9 cellular contexts compared by ENCODE assay signal in genomic region chr12:12720052-12720451, GRCh38. TPM values are rescaled to one million over a fixed set of nuclear protein-coding genes. Genes with fewer than 3 reads are reported as not detected.
DNase-seq lines count a peak whose midpoint lies in the region; ATAC-seq, FAIRE-seq and TF ChIP-seq lines count a peak whose summit lies in the region.
"Had no signal": no experiment of that assay in that cellular context is flagged by ENCODE, and none has a peak within 500 bp of the region (broad histone marks: within the 10 kb centered on the region; RNA-seq: fewer than 3 reads in every experiment).

No MANE protein-coding gene starts in this region.

- H3K27me3 Mint-ChIP-seq in CD8-positive, alpha-beta T cell (ENCODE audit: low read depth) = no peaks in the 10 kb centered on the region
- H3K27me3 Mint-ChIP-seq in nephron (ENCODE audit: low read depth) = peaks cover 46% of the 10 kb centered on the region

- POLR2A ChIA-PET in CD8-positive, alpha-beta T cell (lab: Charles Lee) = interaction anchor here (1.4 to 14.5 kb wide), 5 partner anchors 16 to 363 kb away, joined by 4 to 339 read pairs (median 58); partner anchors contain the start of genes BORCS5 and GPR19

- no peak for FAIRE-seq in bronchial epithelial cell (lab: Jason Lieb, UNC)
- FAIRE-seq: TTC549 had no signal

- DNase-seq in CD8-positive, alpha-beta T cell = no peak
- DNase-seq in MG63 = no peak
- DNase-seq in bronchial epithelial cell (ENCODE audit: low read depth) = peak; percentile 71
- DNase-seq in effector CD4-positive, alpha-beta T cell = no peak
- no peak for DNase-seq in activated gamma-delta T cell (lab: John Stamatoyannopoulos, UW)
- no peak for DNase-seq in NCI-H2196 treated with DMSO at 0.1 percent for 48 hours (lab: John Stamatoyannopoulos, UW; ENCODE audit: unreplicated experiment)
- no peak for DNase-seq in stimulated activated CD4-positive, alpha-beta T cell treated with anti-CD3 and anti-CD28 coated beads, Interleukin-1b, Interleukin-23, amount 100 ng/mL, for 48 hours

- H3K36me3 ChIP-seq in CD8-positive, alpha-beta T cell (ENCODE audit: insufficient read depth, low read length) = peaks cover 29% of the 10 kb centered on the region
- peaks cover 54% of the 10 kb centered on the region for H3K36me3 ChIP-seq in MG63
- H3K36me3 ChIP-seq in bronchial epithelial cell (ENCODE audit: control insufficient read depth, insufficient read depth, low read length) = peaks cover 3% of the 10 kb centered on the region

- peak overlapping the region; percentile 96 for H3K4me3 ChIP-seq in CD8-positive, alpha-beta T cell (ENCODE audit: low read depth, low read length)
- peak overlapping the region; percentile 87 for H3K4me3 ChIP-seq in MG63
- peak overlapping the region; percentile 70 for H3K4me3 ChIP-seq in bronchial epithelial cell (ENCODE audit: low read depth, low read length)

- H3K27ac Mint-ChIP-seq in CD8-positive, alpha-beta T cell = peak overlapping the region; percentile 89
- H3K27ac Mint-ChIP-seq in nephron = no peak overlapping the region

- H3K4me1 ChIP-seq in CD8-positive, alpha-beta T cell (ENCODE audit: insufficient read depth, low read length) = peaks cover 43% of the 10 kb centered on the region

- no peak for ATAC-seq in CD8-positive, alpha-beta T cell

- no peaks in the 10 kb centered on the region for H3K9me3 ChIP-seq in CD8-positive, alpha-beta T cell (ENCODE audit: low read length)
- H3K9me3 ChIP-seq in MG63 = no peaks in the 10 kb centered on the region

- peak overlapping the region; percentile 97 for H3K27ac ChIP-seq in CD8-positive, alpha-beta T cell (ENCODE audit: low read depth, low read length)

- CTCF ChIA-PET in CD8-positive, alpha-beta T cell (lab: Charles Lee) = interaction anchor here (1.5 to 2.8 kb wide), 2 partner anchors 16 to 23 kb away, joined by 6 to 23 read pairs; partner anchors contain the start of gene GPR19

- no peaks in the 10 kb centered on the region for H3K27me3 ChIP-seq in CD8-positive, alpha-beta T cell (ENCODE audit: insufficient read depth, low read length)
- H3K27me3 ChIP-seq in MG63 (no peaks in the 10 kb centered on the region), bronchial epithelial cell (ENCODE audit: control insufficient read depth, insufficient read depth, low read length) (no peaks in the 10 kb centered on the region)

- TF ChIP-seq CTCF in CD8-positive, alpha-beta T cell (IDR thresholded peaks at IDR 0.05) = no peak
- no peak for TF ChIP-seq CTCF in bronchial epithelial cell (IDR thresholded peaks at IDR 0.05; ENCODE audit: insufficient read depth, low read length, severe bottlenecking)
- no peak for TF ChIP-seq CTCF in nephron (IDR thresholded peaks at IDR 0.05; ENCODE audit: unreplicated experiment in 3 of 3)

- intact Hi-C loops in CD8-positive, alpha-beta T cell (cut with DNase I, micrococcal nuclease) = loop anchor here in 1 of 2 experiments (5.0 kb wide), 1 partner anchor 1662 kb away; no protein-coding TSS in a partner anchor

- peak overlapping the region; percentile 98 for H3K4me3 Mint-ChIP-seq in CD8-positive, alpha-beta T cell
- H3K4me3 Mint-ChIP-seq in nephron = peak overlapping the region; percentile 35 to 73 (median 41)

- peaks cover 67% of the 10 kb centered on the region for H3K36me3 Mint-ChIP-seq in CD8-positive, alpha-beta T cell
- peaks cover 34% of the 10 kb centered on the region for H3K36me3 Mint-ChIP-seq in nephron (ENCODE audit: low read depth)

- no peaks in the 10 kb centered on the region for H3K9me3 Mint-ChIP-seq in CD8-positive, alpha-beta T cell
- no peaks in the 10 kb centered on the region for H3K9me3 Mint-ChIP-seq in nephron

- H3K4me1 Mint-ChIP-seq in CD8-positive, alpha-beta T cell (ENCODE audit: low read depth) = peaks cover 44% of the 10 kb centered on the region
- peaks cover 42% of the 10 kb centered on the region for H3K4me1 Mint-ChIP-seq in nephron

RNA-seq across cellular contexts. Expression of gene CDKN1B, which starts 2.9 kb away (rescaled TPM):
- 100 to 1,000 TPM; 240 to 245 TPM for total RNA-seq in CD8-positive, alpha-beta T cell
- 35.1 and 57.9 TPM in 2 replicates for total RNA-seq in MG63 (2014; rRNA removed; shearing (Covaris generic); ENCODE audit: low replicate concordance)
- 34.0 and 38.7 TPM in 2 replicates for total RNA-seq in bronchial epithelial cell

RNA-seq across cellular contexts. Expression of gene GPR19, which starts 24.1 kb away (rescaled TPM):
- 1 to 10 TPM in 1 of 2 experiments, under 1 TPM in 1; 0.68 to 1.7 TPM for total RNA-seq in CD8-positive, alpha-beta T cell
- total RNA-seq in MG63 (2014; rRNA removed; shearing (Covaris generic); ENCODE audit: low replicate concordance) = 0.59 TPM in 1 of 2 replicates, not detected in the other
- 0.13 TPM in 1 of 2 replicates, not detected in the other for total RNA-seq in bronchial epithelial cell
